1 cellular context compared by ENCODE assay signal in the genomic region with DNA sequence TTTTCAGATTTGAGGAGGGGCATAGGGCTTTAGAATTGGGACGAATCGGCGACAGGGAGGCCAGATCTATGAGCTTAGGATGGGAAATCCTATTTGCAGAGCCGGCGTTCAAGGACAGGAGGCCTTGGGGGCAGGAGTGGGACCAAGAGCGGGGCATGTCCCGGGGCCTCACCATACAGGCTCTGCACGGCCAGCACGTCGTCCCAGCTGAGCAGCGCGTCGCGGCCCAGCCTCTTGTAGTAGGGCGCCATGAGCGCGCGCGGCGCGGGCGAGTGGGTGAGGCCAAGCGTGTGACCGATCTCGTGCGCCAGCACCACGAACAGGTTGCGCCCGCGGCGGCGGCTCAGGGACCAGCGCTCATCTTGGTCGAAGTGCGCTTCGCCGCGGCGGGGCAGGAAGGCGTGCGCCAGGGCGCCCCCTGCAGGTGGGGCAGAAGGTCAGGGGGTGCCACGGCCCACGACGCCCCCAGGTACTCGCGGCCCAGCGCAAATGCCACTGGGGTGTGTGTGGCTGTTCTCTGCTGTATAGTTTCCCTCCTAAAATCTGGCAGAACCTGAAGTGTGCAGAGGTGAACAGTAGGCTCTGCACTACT.
TF ChIP-seq lines count a peak whose summit lies in the region.

No MANE protein-coding gene starts in this region.

TF ChIP-seq in H1, 55 proteins besides CTCF, POLR2A, EP300 and RAD21:
- TF ChIP-seq CBX8 (IDR thresholded peaks at IDR 0.05; ENCODE audit: borderline replicate concordance, low read depth, low read length) (no peak), GTF2F1 (IDR thresholded peaks at IDR 0.05; ENCODE audit: borderline replicate concordance, low read depth, low read length) (no peak), CBX5 (IDR thresholded peaks at IDR 0.05; ENCODE audit: low read depth, low read length) (no peak), KDM1A (IDR thresholded peaks at IDR 0.05; ENCODE audit: borderline replicate concordance, low read length) (peak; percentile 83), CHD2 (IDR thresholded peaks at IDR 0.05; ENCODE audit: low read length) (no peak), SRF (IDR thresholded peaks at IDR 0.05; ENCODE audit: low read depth, low read length) (no peak), SP1 (IDR thresholded peaks at IDR 0.05; ENCODE audit: low read depth, low read length) (no peak), JUND (IDR thresholded peaks at IDR 0.05; ENCODE audit: low read length) (no peak)
TF ChIP-seq in H1: peak in this region for 1.
